In the genomic region with DNA sequence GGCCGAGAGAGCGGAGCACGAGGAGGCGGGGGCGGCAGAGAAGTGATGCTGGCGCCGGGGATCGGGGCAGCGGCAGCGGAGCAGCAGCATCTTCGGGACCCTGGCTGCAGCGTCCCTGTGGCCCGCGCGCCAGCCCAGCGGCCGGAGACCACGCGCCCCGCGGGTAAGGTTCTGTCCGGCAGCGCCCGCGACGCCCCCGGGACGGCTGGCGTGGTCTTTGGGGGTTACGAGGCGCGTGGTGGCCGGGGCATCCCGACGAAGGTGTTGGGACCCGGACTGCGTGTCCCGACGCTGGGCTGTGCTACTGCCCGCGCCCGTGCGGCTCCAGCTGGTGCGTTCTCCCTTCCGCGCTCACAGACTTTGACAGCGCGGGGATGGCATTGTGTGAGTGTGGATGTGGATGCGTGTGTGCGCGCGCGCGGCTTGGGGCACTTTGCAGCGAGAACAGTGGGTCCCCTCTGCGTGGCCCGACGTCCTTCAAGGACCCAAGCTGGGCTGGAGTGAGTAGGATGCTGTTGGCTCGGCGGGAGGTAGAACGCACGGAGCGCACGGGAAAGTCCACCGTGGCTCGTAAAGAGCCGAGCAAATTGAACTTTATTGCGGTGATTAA, we compare ENCODE assay signal across 7 cellular contexts. TPM values are rescaled to one million over a fixed set of nuclear protein-coding genes. Genes with fewer than 3 reads are reported as not detected.
DNase-seq lines count a peak whose midpoint lies in the region; ATAC-seq and TF ChIP-seq lines count a peak whose summit lies in the region.

No MANE protein-coding gene starts in this region.

- H3K36me3 ChIP-seq in ES-I3 (ENCODE audit: insufficient read depth, low read length): no peaks in the 10 kb centered on the region

- no peak for TF ChIP-seq CTCF in astrocyte of the cerebellum (IDR thresholded peaks at IDR 0.05; ENCODE audit: low read depth, low read length, missing control alignments)

- H3K4me3 ChIP-seq in astrocyte of the cerebellum (ENCODE audit: low read depth, low read length) (peak overlapping the region; percentile 62), iPS-11a (ENCODE audit: low read depth, low read length) (peak overlapping the region; percentile 66), skeletal muscle cell (ENCODE audit: low read depth, low read length) (peak overlapping the region; percentile 75)

- peak; percentile 9 for DNase-seq in LHCN-M2 (ENCODE audit: low read depth)
- DNase-seq in astrocyte of the cerebellum (ENCODE audit: low read depth): no peak
- no peak for DNase-seq in skeletal muscle cell (ENCODE audit: low read depth)
- DNase-seq in iPS-NIHi11 (ENCODE audit: low spot score): no peak

- in situ Hi-C loops in astrocyte of the cerebellum (cut with HindIII; ENCODE audit: low sequenced_read_pairs): no loop called here

- peak overlapping the region; percentile 78 for H3K9ac ChIP-seq in ES-I3 (ENCODE audit: low read depth, low read length)

- H3K4me1 ChIP-seq in ES-I3 (ENCODE audit: insufficient read depth, low read length): peaks cover 4% of the 10 kb centered on the region; the same call in 1 of the 2 replicates

- H3K9me3 ChIP-seq in ES-I3 (ENCODE audit: control insufficient read depth, insufficient read depth, low read length): no peaks in the 10 kb centered on the region

- peak; percentile 15 for ATAC-seq in GM21576 (IDR thresholded peaks at IDR 0.05; ENCODE audit: unreplicated experiment)

RNA-seq across cellular contexts. Expression of gene B3GALT1, which starts 0.5 kb away (rescaled TPM):
- not detected in 2 replicates for total RNA-seq in LHCN-M2 (2014; rRNA removed)
- 0.09 TPM for polyA plus RNA-seq in LHCN-M2 (2012)
